In genomic region chr7:133697585-133697984, GRCh38 we compare ENCODE assay signal across 35 cellular contexts.
"Had no signal": no experiment of that assay in that cellular context is flagged by ENCODE, and none has a peak within 500 bp of the region (broad histone marks: within the 10 kb centered on the region; RNA-seq: fewer than 3 reads in every experiment).

No MANE protein-coding gene starts in this region.

- H3K27ac ChIP-seq: adrenal gland, body of pancreas, breast epithelium, cardiac muscle cell, coronary artery, dorsolateral prefrontal cortex, esophagus muscularis mucosa, foreskin keratinocyte, gastrocnemius medialis, heart left ventricle had no signal

- H3K4me1 ChIP-seq: adrenal gland, breast epithelium, foreskin keratinocyte, gastrocnemius medialis had no signal

- H3K9me3 Mint-ChIP-seq: activated CD4-positive, alpha-beta memory T cell treated with anti-CD3 and anti-CD28 coated beads for 36 hours; activated naive CD4-positive, alpha-beta T cell treated with anti-CD3 and anti-CD28 coated beads for 36 hours; activated naive CD4-positive, alpha-beta T cell treated with anti-CD3 and anti-CD28 coated beads, Interleukin-2, amount 50 U/mL, for 24 hours; activated T-helper 1 cell treated with anti-CD3 and anti-CD28 coated beads, Interleukin-12 subunit alpha, Interleukin-12 subunit beta, Interleukin-2, Interleukin-4 antibody, amounts not matched to agents 30 ng/mL and 10 ng/mL and 1 ng/mL, durations not matched to agents 14 hours and 24 hours and 36 hours; activated T-helper 2 cell treated with anti-CD3 and anti-CD28 coated beads, Interferon-gamma antibody, Interleukin-2, Interleukin-4, amounts not matched to agents 10 μg/mL and 5 μg/mL and 100 μg/mL, durations not matched to agents 14 hours and 24 hours and 36 hours; dendritic cell treated with granulocyte-macrophage colony-stimulating factor and Interleukin-4, amounts not matched to agents 40 ng/mL and 50 ng/mL, for 4 days had no signal

- ATAC-seq: activated CD4-positive, alpha-beta T cell treated with anti-CD3 and anti-CD28 coated beads for 36 hours; activated CD8-positive, alpha-beta memory T cell treated with anti-CD3 and anti-CD28 coated beads, Interleukin-2, amount 10 ng/mL, durations not matched to agents 7 days and 5 days; activated CD8-positive, alpha-beta T cell treated with anti-CD3 and anti-CD28 coated beads, Interleukin-2, amount 10 ng/mL, durations not matched to agents 7 days and 5 days; activated naive CD8-positive, alpha-beta T cell treated with anti-CD3 and anti-CD28 coated beads, Interleukin-2, amount 50 U/mL, for 24 hours; body of pancreas; foreskin keratinocyte; gastrocnemius medialis; heart left ventricle; T-helper 17 cell had no signal

- DNase-seq: activated CD4-positive, alpha-beta memory T cell treated with anti-CD3 and anti-CD28 coated beads for 36 hours; activated CD4-positive, alpha-beta T cell treated with anti-CD3 and anti-CD28 coated beads for 36 hours; activated CD4-positive, alpha-beta T cell treated with anti-CD3 and anti-CD28 coated beads, Interleukin-2, amount 10 ng/mL, durations not matched to agents 24 days and 14 days; activated CD4-positive, CD25-positive, alpha-beta regulatory T cell; activated CD4-positive, CD25-positive, alpha-beta regulatory T cell treated with anti-CD3 and anti-CD28 coated beads, Interleukin-2, amount 50 U/mL, for 72 hours; activated CD8-positive, alpha-beta memory T cell treated with anti-CD3 and anti-CD28 coated beads, Interleukin-2, amount 10 ng/mL, durations not matched to agents 7 days and 5 days; activated CD8-positive, alpha-beta memory T cell treated with anti-CD3 and anti-CD28 coated beads, Interleukin-2, amount 50 U/mL, for 4 hours; activated CD8-positive, alpha-beta T cell treated with anti-CD3 and anti-CD28 coated beads, Interleukin-2, amount 10 ng/mL, durations not matched to agents 7 days and 5 days; activated effector memory CD4-positive, alpha-beta T cell treated with anti-CD3 and anti-CD28 coated beads, Interleukin-2, amount 50 U/mL, for 16 hours; activated naive CD4-positive, alpha-beta T cell treated with anti-CD3 and anti-CD28 coated beads for 36 hours; activated naive CD8-positive, alpha-beta T cell treated with anti-CD3 and anti-CD28 coated beads for 36 hours; activated naive CD8-positive, alpha-beta T cell treated with anti-CD3 and anti-CD28 coated beads, Interleukin-2, amount 50 U/mL, for 24 hours; activated T-cell treated with anti-CD3 and anti-CD28 coated beads, Interleukin-2, amount 50 U/mL, for 1 hour; activated T-cell treated with anti-CD3 and anti-CD28 coated beads, Interleukin-2, amount 50 U/mL, for 48 hours; adrenal gland; amygdala; aorta; body of pancreas; central memory CD4-positive, alpha-beta T cell; dorsolateral prefrontal cortex; effector memory CD4-positive, alpha-beta T cell; erythroblast; foreskin keratinocyte; gastrocnemius medialis; glutamatergic neuron; heart left ventricle; T-helper 17 cell had no signal

- H3K27me3 Mint-ChIP-seq: activated CD4-positive, alpha-beta memory T cell treated with anti-CD3 and anti-CD28 coated beads for 36 hours; activated CD4-positive, alpha-beta T cell treated with anti-CD3 and anti-CD28 coated beads for 36 hours; activated CD4-positive, alpha-beta T cell treated with anti-CD3 and anti-CD28 coated beads, Interleukin-2, amount 10 ng/mL, durations not matched to agents 24 days and 14 days; activated CD8-positive, alpha-beta memory T cell treated with anti-CD3 and anti-CD28 coated beads, Interleukin-2, amount 10 ng/mL, durations not matched to agents 7 days and 5 days; activated naive CD4-positive, alpha-beta T cell treated with anti-CD3 and anti-CD28 coated beads, Interleukin-2, amount 50 U/mL, for 24 hours; activated naive CD8-positive, alpha-beta T cell treated with anti-CD3 and anti-CD28 coated beads for 36 hours; activated naive CD8-positive, alpha-beta T cell treated with anti-CD3 and anti-CD28 coated beads, Interleukin-2, amount 50 U/mL, for 24 hours; dendritic cell treated with granulocyte-macrophage colony-stimulating factor and Interleukin-4, amounts not matched to agents 40 ng/mL and 50 ng/mL, for 4 days; T-helper 17 cell had no signal

- H3K27ac Mint-ChIP-seq: activated CD4-positive, alpha-beta memory T cell treated with anti-CD3 and anti-CD28 coated beads for 36 hours; activated CD4-positive, alpha-beta T cell treated with anti-CD3 and anti-CD28 coated beads for 36 hours; activated CD4-positive, alpha-beta T cell treated with anti-CD3 and anti-CD28 coated beads, Interleukin-2, amount 10 ng/mL, durations not matched to agents 24 days and 14 days; activated CD8-positive, alpha-beta memory T cell treated with anti-CD3 and anti-CD28 coated beads, Interleukin-2, amount 10 ng/mL, durations not matched to agents 7 days and 5 days; activated CD8-positive, alpha-beta T cell treated with anti-CD3 and anti-CD28 coated beads, Interleukin-2, amount 10 ng/mL, durations not matched to agents 7 days and 5 days; activated naive CD4-positive, alpha-beta T cell treated with anti-CD3 and anti-CD28 coated beads for 36 hours; activated naive CD4-positive, alpha-beta T cell treated with anti-CD3 and anti-CD28 coated beads, Interleukin-2, amount 50 U/mL, for 24 hours; activated naive CD8-positive, alpha-beta T cell treated with anti-CD3 and anti-CD28 coated beads for 36 hours; activated naive CD8-positive, alpha-beta T cell treated with anti-CD3 and anti-CD28 coated beads, Interleukin-2, amount 50 U/mL, for 24 hours; activated T-helper 1 cell treated with anti-CD3 and anti-CD28 coated beads, Interleukin-12 subunit alpha, Interleukin-12 subunit beta, Interleukin-2, Interleukin-4 antibody, amounts not matched to agents 30 ng/mL and 10 ng/mL and 1 ng/mL, durations not matched to agents 14 hours and 24 hours and 36 hours; activated T-helper 2 cell treated with anti-CD3 and anti-CD28 coated beads, Interferon-gamma antibody, Interleukin-2, Interleukin-4, amounts not matched to agents 10 μg/mL and 5 μg/mL and 100 μg/mL, durations not matched to agents 14 hours and 24 hours and 36 hours; dendritic cell treated with granulocyte-macrophage colony-stimulating factor and Interleukin-4, amounts not matched to agents 40 ng/mL and 50 ng/mL, for 4 days; T-helper 17 cell had no signal

- H3K4me3 Mint-ChIP-seq: activated CD4-positive, alpha-beta memory T cell treated with anti-CD3 and anti-CD28 coated beads for 36 hours; activated CD4-positive, alpha-beta T cell treated with anti-CD3 and anti-CD28 coated beads for 36 hours; activated CD4-positive, alpha-beta T cell treated with anti-CD3 and anti-CD28 coated beads, Interleukin-2, amount 10 ng/mL, durations not matched to agents 24 days and 14 days; activated CD8-positive, alpha-beta memory T cell treated with anti-CD3 and anti-CD28 coated beads, Interleukin-2, amount 10 ng/mL, durations not matched to agents 7 days and 5 days; activated CD8-positive, alpha-beta T cell treated with anti-CD3 and anti-CD28 coated beads, Interleukin-2, amount 10 ng/mL, durations not matched to agents 7 days and 5 days; activated naive CD4-positive, alpha-beta T cell treated with anti-CD3 and anti-CD28 coated beads for 36 hours; activated naive CD4-positive, alpha-beta T cell treated with anti-CD3 and anti-CD28 coated beads, Interleukin-2, amount 50 U/mL, for 24 hours; activated naive CD8-positive, alpha-beta T cell treated with anti-CD3 and anti-CD28 coated beads for 36 hours; activated naive CD8-positive, alpha-beta T cell treated with anti-CD3 and anti-CD28 coated beads, Interleukin-2, amount 50 U/mL, for 24 hours; activated T-helper 1 cell treated with anti-CD3 and anti-CD28 coated beads, Interleukin-12 subunit alpha, Interleukin-12 subunit beta, Interleukin-2, Interleukin-4 antibody, amounts not matched to agents 30 ng/mL and 10 ng/mL and 1 ng/mL, durations not matched to agents 14 hours and 24 hours and 36 hours; dendritic cell treated with granulocyte-macrophage colony-stimulating factor and Interleukin-4, amounts not matched to agents 40 ng/mL and 50 ng/mL, for 4 days; T-helper 17 cell had no signal

- H3K27me3 ChIP-seq: adrenal gland, body of pancreas, breast epithelium, cardiac muscle cell, dorsolateral prefrontal cortex, esophagus muscularis mucosa, foreskin keratinocyte, gastrocnemius medialis, heart left ventricle had no signal

- H3K36me3 ChIP-seq: adrenal gland, breast epithelium, cardiac muscle cell, esophagus muscularis mucosa, gastrocnemius medialis, heart left ventricle had no signal

- H3K36me3 Mint-ChIP-seq: activated CD4-positive, alpha-beta memory T cell treated with anti-CD3 and anti-CD28 coated beads for 36 hours; activated CD8-positive, alpha-beta memory T cell treated with anti-CD3 and anti-CD28 coated beads, Interleukin-2, amount 10 ng/mL, durations not matched to agents 7 days and 5 days had no signal

- H3K4me3 ChIP-seq: adrenal gland, body of pancreas, breast epithelium, cardiac muscle cell, coronary artery, dorsolateral prefrontal cortex, esophagus muscularis mucosa, gastrocnemius medialis, heart left ventricle had no signal

- H3K9me3 ChIP-seq: adrenal gland, body of pancreas, breast epithelium, esophagus muscularis mucosa, gastrocnemius medialis, heart left ventricle had no signal

- H3K4me1 Mint-ChIP-seq: activated CD4-positive, alpha-beta T cell treated with anti-CD3 and anti-CD28 coated beads for 36 hours; T-helper 17 cell had no signal
